ENCODE assay signal across 2 cellular contexts in the genomic region with DNA sequence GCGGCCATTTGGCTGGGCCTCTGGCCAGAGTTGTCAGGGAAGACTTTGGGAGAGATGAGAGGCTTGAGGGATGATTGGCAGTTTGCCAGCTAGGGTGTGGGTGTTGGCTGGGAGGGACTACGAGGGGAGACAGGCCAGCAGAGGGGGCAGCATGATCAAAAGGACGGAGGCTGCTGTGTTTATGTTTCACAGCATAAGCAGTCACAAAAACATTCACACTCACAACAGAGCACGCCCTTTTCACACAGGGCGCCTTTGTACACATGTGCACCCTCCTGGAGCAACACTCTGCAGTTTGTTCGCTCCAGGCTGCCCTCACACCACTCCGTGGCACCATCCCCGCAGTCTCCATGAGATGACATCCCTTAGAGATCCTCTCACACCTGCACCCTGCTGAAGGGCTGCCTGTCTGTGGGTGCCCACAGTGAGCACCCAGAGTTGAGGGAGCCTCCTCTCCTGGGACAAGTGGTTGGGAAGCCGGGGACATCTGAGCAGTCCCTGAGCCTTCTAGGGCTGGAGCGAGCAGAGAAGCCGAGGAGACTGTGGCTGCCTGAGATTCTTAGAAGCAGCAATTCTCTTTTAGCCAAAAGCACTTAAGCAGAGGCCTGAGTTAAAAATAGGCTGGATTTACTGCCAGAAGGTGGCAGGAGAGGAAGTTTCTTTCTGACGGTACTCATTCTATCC.
A peak's percentile ranks its signal among the peaks of the same experiment; 100 is the strongest.
TF ChIP-seq lines count a peak whose summit lies in the region.

No MANE protein-coding gene starts in this region.

TF ChIP-seq in IMR-90, 13 proteins besides CTCF, POLR2A, EP300 and RAD21:
- TF ChIP-seq SMC3 (IDR thresholded peaks at IDR 0.05; ENCODE audit: low read depth, low read length) (peak; percentile 63), RFX5 (IDR thresholded peaks at IDR 0.05; ENCODE audit: low read depth, low read length) (no peak)
TF ChIP-seq in IMR-90: peak in this region for 1.

TF ChIP-seq in H1, 55 proteins besides CTCF, POLR2A, EP300 and RAD21:
- TF ChIP-seq YY1 (IDR thresholded peaks at IDR 0.05; ENCODE audit: low read depth, low read length) (no peak), TEAD4 (IDR thresholded peaks at IDR 0.05; ENCODE audit: low read depth, low read length) (no peak), ZNF274 (IDR thresholded peaks at IDR 0.05; ENCODE audit: borderline replicate concordance, extremely low read depth, low read length) (no peak), JUND (IDR thresholded peaks at IDR 0.05; ENCODE audit: low read length) (no peak), TAF7 (optimal IDR thresholded peaks at IDR 0.05; ENCODE audit: borderline replicate concordance, low read depth, low read length) (no peak), RFX5 (IDR thresholded peaks at IDR 0.05; ENCODE audit: borderline replicate concordance, low read depth, low read length) (no peak), NRF1 (IDR thresholded peaks at IDR 0.05; ENCODE audit: low read depth, low read length) (no peak), HDAC6 (IDR thresholded peaks at IDR 0.05; ENCODE audit: low read depth, low read length) (no peak), SRF (IDR thresholded peaks at IDR 0.05; ENCODE audit: low read depth, low read length) (no peak), NANOG (IDR thresholded peaks at IDR 0.05; ENCODE audit: insufficient read depth, low read depth, low read length, poor library complexity, severe bottlenecking) (no peak), TBP (IDR thresholded peaks at IDR 0.05; ENCODE audit: low read depth, low read length) (no peak), SP4 (IDR thresholded peaks at IDR 0.05; ENCODE audit: low read length) (no peak), CBX8 (IDR thresholded peaks at IDR 0.05; ENCODE audit: borderline replicate concordance, low read depth, low read length) (no peak), BCL11A (IDR thresholded peaks at IDR 0.05; ENCODE audit: low read depth in 2 of 2, low read length in 2 of 2) (no peak), EGR1 (IDR thresholded peaks at IDR 0.05; ENCODE audit: borderline replicate concordance, low read depth, low read length) (no peak), POLR2AphosphoS5 (IDR thresholded peaks at IDR 0.05; ENCODE audit: low read depth, low read length) (no peak), SIN3A (conservative IDR thresholded peaks at IDR 0.05 in 1 of 2, IDR thresholded peaks at IDR 0.05 in 1 of 2; ENCODE audit: low read depth in 1 of 2, low read length in 2 of 2) (no peak)
- TF ChIP-seq, protein P1, sequence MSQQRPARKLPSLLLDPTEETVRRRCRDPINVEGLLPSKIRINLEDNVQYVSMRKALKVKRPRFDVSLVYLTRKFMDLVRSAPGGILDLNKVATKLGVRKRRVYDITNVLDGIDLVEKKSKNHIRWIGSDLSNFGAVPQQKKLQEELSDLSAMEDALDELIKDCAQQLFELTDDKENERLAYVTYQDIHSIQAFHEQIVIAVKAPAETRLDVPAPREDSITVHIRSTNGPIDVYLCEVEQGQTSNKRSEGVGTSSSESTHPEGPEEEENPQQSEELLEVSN (IDR thresholded peaks at IDR 0.05) = no peak
